8 cellular contexts compared by ENCODE assay signal in genomic region chr1:172154571-172154970, GRCh38.
A peak's percentile ranks its signal among the peaks of the same experiment; 100 is the strongest.
DNase-seq lines count a peak whose midpoint lies in the region; ATAC-seq, FAIRE-seq and TF ChIP-seq lines count a peak whose summit lies in the region.

No MANE protein-coding gene starts in this region.

- H3K4me1 Mint-ChIP-seq in activated CD8-positive, alpha-beta T cell treated with anti-CD3 and anti-CD28 coated beads for 36 hours (ENCODE audit: low read depth) = peaks cover 7% of the 10 kb centered on the region

- H3K9me3 Mint-ChIP-seq in activated CD8-positive, alpha-beta T cell treated with anti-CD3 and anti-CD28 coated beads for 36 hours = no peaks in the 10 kb centered on the region

- TF ChIP-seq RAD21 in A549 (conservative IDR thresholded peaks at IDR 0.05 in 1 of 2, IDR thresholded peaks at IDR 0.05 in 1 of 2) = no peak

- H3K9me3 ChIP-seq in A549 = no peaks in the 10 kb centered on the region

- intact Hi-C loops in activated CD8-positive, alpha-beta T cell treated with anti-CD3 and anti-CD28 coated beads for 36 hours (cut with micrococcal nuclease) = no loop called here

- CTCF ChIA-PET in A549 (lab: Yijun Ruan, JAX) = no interaction called here
- CTCF ChIA-PET in activated CD8-positive, alpha-beta T cell treated with anti-CD3 and anti-CD28 coated beads for 36 hours (lab: Charles Lee) = interaction anchor here (1.1 to 1.8 kb wide), 3 partner anchors 9 to 573 kb away, joined by 3 to 6 read pairs (median 3); no protein-coding TSS in a partner anchor

- no peak overlapping the region for H3K27ac ChIP-seq in A549

- TF ChIP-seq POLR2A in A549 (IDR thresholded peaks at IDR 0.05; ENCODE audit: low read length) = no peak

- no peaks in the 10 kb centered on the region for H3K36me3 Mint-ChIP-seq in activated CD8-positive, alpha-beta T cell treated with anti-CD3 and anti-CD28 coated beads for 36 hours (ENCODE audit: low read depth)

- peak overlapping the region; percentile 54 for H3K4me2 ChIP-seq in A549

- no peak for TF ChIP-seq EP300 in A549 (IDR thresholded peaks at IDR 0.05)

- H3K4me1 ChIP-seq in A549 = peaks cover 14% of the 10 kb centered on the region; the same call in 2 of the 3 replicates

- no peak overlapping the region for H3K4me3 ChIP-seq in A549

- no peak for TF ChIP-seq CTCF in A549 (IDR thresholded peaks at IDR 0.05)
- no peak for TF ChIP-seq CTCF in activated CD8-positive, alpha-beta T cell treated with anti-CD3 and anti-CD28 coated beads for 36 hours (IDR thresholded peaks at IDR 0.05)

- peak; percentile 47 to 62; a peak in 4 of 6 replicates for ATAC-seq in A549
- peak; percentile 97 for ATAC-seq in GM18870 (IDR thresholded peaks at IDR 0.05; ENCODE audit: unreplicated experiment)
- ATAC-seq in HG03139 (IDR thresholded peaks at IDR 0.05; ENCODE audit: unreplicated experiment) = peak; percentile 86
- peak; percentile 97 for ATAC-seq in activated CD8-positive, alpha-beta T cell treated with anti-CD3 and anti-CD28 coated beads for 36 hours

- DNase-seq in A549 (ENCODE audit: low read depth in 1 of 2, low spot score in 1 of 2) (peak; percentile 13 to 28), lung microvascular endothelial cell (ENCODE audit: low read depth in 2 of 2) (peak; percentile 74 to 81), medulla oblongata (ENCODE audit: extremely low spot score) (no peak), DMS53 treated with DMSO at 0.1 percent for 48 hours (lab: John Stamatoyannopoulos, UW; ENCODE audit: unreplicated experiment) (no peak), NCI-H146 (lab: John Stamatoyannopoulos, UW) (no peak)
- DNase-seq in activated CD8-positive, alpha-beta T cell treated with anti-CD3 and anti-CD28 coated beads for 36 hours = no peak

- POLR2A ChIA-PET in A549 (lab: Yijun Ruan, JAX) = no interaction called here
- POLR2A ChIA-PET in activated CD8-positive, alpha-beta T cell treated with anti-CD3 and anti-CD28 coated beads for 36 hours (lab: Charles Lee) = interaction anchor here (1.2 kb wide), 1 partner anchor 26 kb away, joined by 3 read pairs; no protein-coding TSS in a partner anchor

- H3K4me3 Mint-ChIP-seq in activated CD8-positive, alpha-beta T cell treated with anti-CD3 and anti-CD28 coated beads for 36 hours = no peak overlapping the region

- WGBS in A549 (ENCODE audit: missing lambda C conversion rate) = 27% methylated on average over 2 of the region's 2 CpGs

- FAIRE-seq in A549 (lab: Jason Lieb, UNC) = peak; percentile 49

- no peaks in the 10 kb centered on the region for H3K27me3 Mint-ChIP-seq in activated CD8-positive, alpha-beta T cell treated with anti-CD3 and anti-CD28 coated beads for 36 hours

- peak overlapping the region; percentile 91 for H3K27ac Mint-ChIP-seq in activated CD8-positive, alpha-beta T cell treated with anti-CD3 and anti-CD28 coated beads for 36 hours

TF ChIP-seq in A549, 52 proteins besides CTCF, POLR2A, EP300 and RAD21:
- TF ChIP-seq MAX (IDR thresholded peaks at IDR 0.05) (0 out of 2 replicates have a peak, but pooled peaks have one; percentile 20), EHMT2 (IDR thresholded peaks at IDR 0.05; ENCODE audit: low read depth) (no peak)

Comparison
In these comparisons a context has a peak if more than half of its experiments do, and no peak if none do; other contexts are left out.
1. DNase-seq: peak in A549 (2 of 2) and lung microvascular endothelial cell (2 of 2); none in activated CD8-positive, alpha-beta T cell treated with anti-CD3 and anti-CD28 coated beads for 36 hours (single experiment), medulla oblongata (single experiment), DMS53 treated with DMSO at 0.1 percent for 48 hours (single experiment) and NCI-H146 (single experiment).
2. Peak in every context shown above with its lines, with median percentiles within 50 percentile points of each other: ATAC-seq.